8 cellular contexts compared by ENCODE assay signal in genomic region chr2:8677646-8678592, GRCh38. TPM values are rescaled to one million over a fixed set of nuclear protein-coding genes. Genes with fewer than 3 reads are reported as not detected.
DNase-seq lines count a peak whose midpoint lies in the region; ATAC-seq and TF ChIP-seq lines count a peak whose summit lies in the region.

No MANE protein-coding gene starts in this region.

- BruUV-seq in OCI-LY7 (replicated peaks; lab: Mats Ljungman, UMichigan), result no TSS peak

- H3K9me3 ChIP-seq in OCI-LY7 (ENCODE audit: low read length), result peaks cover 23% of the 10 kb centered on the region
- H3K9me3 ChIP-seq in adipocyte (ENCODE audit: control insufficient read depth, low read length), result peaks cover 17% of the 10 kb centered on the region

- peaks cover 11% of the 10 kb centered on the region for H3K79me2 ChIP-seq in OCI-LY7 (ENCODE audit: insufficient read depth, low read depth, low read length)

- no peaks in the 10 kb centered on the region for H3K27me3 ChIP-seq in adipocyte (replicated peaks; ENCODE audit: control insufficient read depth, insufficient read depth, low read length)

- peaks cover 33% of the 10 kb centered on the region for H3K4me1 ChIP-seq in OCI-LY7 (ENCODE audit: insufficient read depth, low read length, poor library complexity, severe bottlenecking)
- peaks cover 40% of the 10 kb centered on the region for H3K4me1 ChIP-seq in adipocyte (ENCODE audit: control insufficient read depth, insufficient read depth, low read length)

- peak; percentile 40 for DNase-seq in CD1c-positive myeloid dendritic cell (ENCODE audit: extremely low spot score)
- peak; percentile 50 for DNase-seq in HuH-7.5 (ENCODE audit: low spot score)
- peak; percentile 41 for DNase-seq in OCI-LY7 (ENCODE audit: low spot score)
- peak; percentile 67 for DNase-seq in adipocyte (ENCODE audit: low read depth)
- DNase-seq in left ventricle myocardium superior, result peak; percentile 67
- DNase-seq in posterior cingulate gyrus, result peak in 6 of 10 donors; percentile 40 to 89 (median 62)
- DNase-seq in SKM-1 (lab: John Stamatoyannopoulos, UW; ENCODE audit: unreplicated experiment), result no peak

- H2AFZ ChIP-seq in OCI-LY7 (ENCODE audit: low read length), result 0 out of 2 replicates have a peak overlapping the region, but pooled peaks have one; percentile 39

- intact Hi-C loops in OCI-LY7 (cut with micrococcal nuclease; ENCODE audit: unreplicated experiment) (no loop called here), left ventricle myocardium superior (cut with micrococcal nuclease) (no loop called here), posterior cingulate gyrus (cut with DNase I) (loop anchor here (5.0 kb wide), 1 partner anchor 101 kb away; no protein-coding TSS in a partner anchor)

- ATAC-seq in left ventricle myocardium superior (peak; percentile 3), GM21381 (IDR thresholded peaks at IDR 0.05; ENCODE audit: unreplicated experiment) (no peak)

- peaks cover 9% of the 10 kb centered on the region for H4K20me1 ChIP-seq in OCI-LY7 (ENCODE audit: insufficient read depth, low read length)

- H3K4me3 ChIP-seq in OCI-LY7 (ENCODE audit: low read depth, low read length, poor library complexity, severe bottlenecking) (peak overlapping the region; percentile 63), adipocyte (ENCODE audit: low read length) (peak overlapping the region; percentile 79)

- peak overlapping the region; percentile 94 for H3K4me2 ChIP-seq in OCI-LY7 (ENCODE audit: low read length)

- peak overlapping the region; percentile 90 for H3K9ac ChIP-seq in adipocyte (ENCODE audit: low read length)

- H3K9me2 ChIP-seq in OCI-LY7 (ENCODE audit: insufficient read depth, low read length), result no peaks in the 10 kb centered on the region

- no peak for TF ChIP-seq CTCF in OCI-LY7 (conservative IDR thresholded peaks at IDR 0.05; ENCODE audit: low read length)

- H3K36me3 ChIP-seq in OCI-LY7 (ENCODE audit: insufficient read depth, low read length), result peaks cover 9% of the 10 kb centered on the region
- no peaks in the 10 kb centered on the region for H3K36me3 ChIP-seq in adipocyte (ENCODE audit: control insufficient read depth, insufficient read depth, low read length, severe bottlenecking)

- H3K27ac ChIP-seq in OCI-LY7 (ENCODE audit: low read depth, low read length, poor library complexity, severe bottlenecking), result no peak overlapping the region

- CTCF ChIA-PET in OCI-LY7 (lab: Charles Lee; ENCODE audit: unreplicated experiment), result interaction anchor here (0.7 to 1.4 kb wide), 2 partner anchors 87 to 155 kb away, joined by 3 to 5 read pairs; no protein-coding TSS in a partner anchor

- POLR2A ChIA-PET in OCI-LY7 (lab: Charles Lee), result interaction anchor here (0.6 to 5.2 kb wide), 5 partner anchors 9 to 1104 kb away, joined by 3 to 46 read pairs (median 4); no protein-coding TSS in a partner anchor

RNA-seq across cellular contexts. Expression of gene ID2, which starts 3.9 kb away (rescaled TPM):
- 439 and 498 TPM in 2 replicates for total RNA-seq in OCI-LY7 (2014; rRNA removed; shearing (Covaris generic))
- total RNA-seq in OCI-LY7 (2022) (69.8 and 79.3 TPM in 2 replicates), left ventricle myocardium superior (30.0 TPM)
